Comparison of ENCODE assay signal across 1 cellular context in genomic region chr20:18566892-18567738, GRCh38.
TF ChIP-seq lines count a peak whose summit lies in the region.

A gene with protein sequence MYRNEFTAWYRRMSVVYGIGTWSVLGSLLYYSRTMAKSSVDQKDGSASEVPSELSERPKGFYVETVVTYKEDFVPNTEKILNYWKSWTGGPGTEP (plus strand): TSS chr20:18567432. CDS start chr20:18567479, 47 bp downstream.

TF ChIP-seq in HepG2, 621 proteins besides CTCF, POLR2A, EP300 and RAD21 (continued from another document and continues in another):
- TF ChIP-seq TIGD3 (CRISPR knock-in tag; IDR thresholded peaks at IDR 0.05; ENCODE audit: borderline replicate concordance): 0 out of 2 replicates have a peak, but pooled peaks have one; percentile 76
- TF ChIP-seq MTF2 (CRISPR knock-in tag; IDR thresholded peaks at IDR 0.05; ENCODE audit: borderline replicate concordance): no peak
- peak; percentile 38 for TF ChIP-seq ZNF367 (CRISPR knock-in tag; IDR thresholded peaks at IDR 0.05; ENCODE audit: borderline replicate concordance)
- TF ChIP-seq ZNF263 (CRISPR knock-in tag; IDR thresholded peaks at IDR 0.05): peak; percentile 39
- peak; percentile 97 for TF ChIP-seq ZBTB4 (CRISPR knock-in tag; IDR thresholded peaks at IDR 0.05; ENCODE audit: borderline replicate concordance)
- TF ChIP-seq NR2C2 (CRISPR knock-in tag; IDR thresholded peaks at IDR 0.05; ENCODE audit: borderline replicate concordance): peak; percentile 98
- TF ChIP-seq ZNF510 (CRISPR knock-in tag; IDR thresholded peaks at IDR 0.05; ENCODE audit: low read depth): 0 out of 2 replicates have a peak, but pooled peaks have one; percentile 69
- peak; percentile 89 for TF ChIP-seq BORCS8-MEF2B (CRISPR knock-in tag; IDR thresholded peaks at IDR 0.05)
- peak; percentile 90 for TF ChIP-seq KLF15 (CRISPR knock-in tag; IDR thresholded peaks at IDR 0.05; ENCODE audit: borderline replicate concordance)
- TF ChIP-seq ZKSCAN8 (CRISPR knock-in tag; IDR thresholded peaks at IDR 0.05; ENCODE audit: borderline replicate concordance): peak; percentile 19; the same call in 1 of the 2 replicates
- TF ChIP-seq, protein P1, sequence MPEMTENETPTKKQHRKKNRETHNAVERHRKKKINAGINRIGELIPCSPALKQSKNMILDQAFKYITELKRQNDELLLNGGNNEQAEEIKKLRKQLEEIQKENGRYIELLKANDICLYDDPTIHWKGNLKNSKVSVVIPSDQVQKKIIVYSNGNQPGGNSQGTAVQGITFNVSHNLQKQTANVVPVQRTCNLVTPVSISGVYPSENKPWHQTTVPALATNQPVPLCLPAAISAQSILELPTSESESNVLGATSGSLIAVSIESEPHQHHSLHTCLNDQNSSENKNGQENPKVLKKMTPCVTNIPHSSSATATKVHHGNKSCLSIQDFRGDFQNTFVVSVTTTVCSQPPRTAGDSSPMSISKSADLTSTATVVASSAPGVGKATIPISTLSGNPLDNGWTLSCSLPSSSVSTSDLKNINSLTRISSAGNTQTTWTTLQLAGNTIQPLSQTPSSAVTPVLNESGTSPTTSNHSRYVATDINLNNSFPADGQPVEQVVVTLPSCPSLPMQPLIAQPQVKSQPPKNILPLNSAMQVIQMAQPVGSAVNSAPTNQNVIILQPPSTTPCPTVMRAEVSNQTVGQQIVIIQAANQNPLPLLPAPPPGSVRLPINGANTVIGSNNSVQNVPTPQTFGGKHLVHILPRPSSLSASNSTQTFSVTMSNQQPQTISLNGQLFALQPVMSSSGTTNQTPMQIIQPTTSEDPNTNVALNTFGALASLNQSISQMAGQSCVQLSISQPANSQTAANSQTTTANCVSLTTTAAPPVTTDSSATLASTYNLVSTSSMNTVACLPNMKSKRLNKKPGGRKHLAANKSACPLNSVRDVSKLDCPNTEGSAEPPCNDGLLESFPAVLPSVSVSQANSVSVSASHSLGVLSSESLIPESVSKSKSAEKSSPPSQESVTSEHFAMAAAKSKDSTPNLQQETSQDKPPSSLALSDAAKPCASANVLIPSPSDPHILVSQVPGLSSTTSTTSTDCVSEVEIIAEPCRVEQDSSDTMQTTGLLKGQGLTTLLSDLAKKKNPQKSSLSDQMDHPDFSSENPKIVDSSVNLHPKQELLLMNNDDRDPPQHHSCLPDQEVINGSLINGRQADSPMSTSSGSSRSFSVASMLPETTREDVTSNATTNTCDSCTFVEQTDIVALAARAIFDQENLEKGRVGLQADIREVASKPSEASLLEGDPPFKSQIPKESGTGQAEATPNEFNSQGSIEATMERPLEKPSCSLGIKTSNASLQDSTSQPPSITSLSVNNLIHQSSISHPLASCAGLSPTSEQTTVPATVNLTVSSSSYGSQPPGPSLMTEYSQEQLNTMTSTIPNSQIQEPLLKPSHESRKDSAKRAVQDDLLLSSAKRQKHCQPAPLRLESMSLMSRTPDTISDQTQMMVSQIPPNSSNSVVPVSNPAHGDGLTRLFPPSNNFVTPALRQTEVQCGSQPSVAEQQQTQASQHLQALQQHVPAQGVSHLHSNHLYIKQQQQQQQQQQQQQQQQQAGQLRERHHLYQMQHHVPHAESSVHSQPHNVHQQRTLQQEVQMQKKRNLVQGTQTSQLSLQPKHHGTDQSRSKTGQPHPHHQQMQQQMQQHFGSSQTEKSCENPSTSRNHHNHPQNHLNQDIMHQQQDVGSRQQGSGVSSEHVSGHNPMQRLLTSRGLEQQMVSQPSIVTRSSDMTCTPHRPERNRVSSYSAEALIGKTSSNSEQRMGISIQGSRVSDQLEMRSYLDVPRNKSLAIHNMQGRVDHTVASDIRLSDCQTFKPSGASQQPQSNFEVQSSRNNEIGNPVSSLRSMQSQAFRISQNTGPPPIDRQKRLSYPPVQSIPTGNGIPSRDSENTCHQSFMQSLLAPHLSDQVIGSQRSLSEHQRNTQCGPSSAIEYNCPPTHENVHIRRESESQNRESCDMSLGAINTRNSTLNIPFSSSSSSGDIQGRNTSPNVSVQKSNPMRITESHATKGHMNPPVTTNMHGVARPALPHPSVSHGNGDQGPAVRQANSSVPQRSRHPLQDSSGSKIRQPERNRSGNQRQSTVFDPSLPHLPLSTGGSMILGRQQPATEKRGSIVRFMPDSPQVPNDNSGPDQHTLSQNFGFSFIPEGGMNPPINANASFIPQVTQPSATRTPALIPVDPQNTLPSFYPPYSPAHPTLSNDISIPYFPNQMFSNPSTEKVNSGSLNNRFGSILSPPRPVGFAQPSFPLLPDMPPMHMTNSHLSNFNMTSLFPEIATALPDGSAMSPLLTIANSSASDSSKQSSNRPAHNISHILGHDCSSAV (CRISPR knock-in tag; IDR thresholded peaks at IDR 0.05; ENCODE audit: borderline replicate concordance): 0 out of 2 replicates have a peak, but pooled peaks have one; percentile 3
- TF ChIP-seq ARNTL (CRISPR knock-in tag; IDR thresholded peaks at IDR 0.05): peak; percentile 91
- peak; percentile 68; the same call in 1 of the 2 replicates for TF ChIP-seq NFE2L1 (CRISPR knock-in tag; IDR thresholded peaks at IDR 0.05; ENCODE audit: borderline replicate concordance)
- no peak for TF ChIP-seq RBAK (CRISPR knock-in tag; IDR thresholded peaks at IDR 0.05)
- TF ChIP-seq ZNF747 (CRISPR knock-in tag; IDR thresholded peaks at IDR 0.05; ENCODE audit: borderline replicate concordance): 0 out of 2 replicates have a peak, but pooled peaks have one; percentile 70
- TF ChIP-seq PHB2 (IDR thresholded peaks at IDR 0.05; ENCODE audit: partially characterized antibody): no peak
- TF ChIP-seq, protein P2, sequence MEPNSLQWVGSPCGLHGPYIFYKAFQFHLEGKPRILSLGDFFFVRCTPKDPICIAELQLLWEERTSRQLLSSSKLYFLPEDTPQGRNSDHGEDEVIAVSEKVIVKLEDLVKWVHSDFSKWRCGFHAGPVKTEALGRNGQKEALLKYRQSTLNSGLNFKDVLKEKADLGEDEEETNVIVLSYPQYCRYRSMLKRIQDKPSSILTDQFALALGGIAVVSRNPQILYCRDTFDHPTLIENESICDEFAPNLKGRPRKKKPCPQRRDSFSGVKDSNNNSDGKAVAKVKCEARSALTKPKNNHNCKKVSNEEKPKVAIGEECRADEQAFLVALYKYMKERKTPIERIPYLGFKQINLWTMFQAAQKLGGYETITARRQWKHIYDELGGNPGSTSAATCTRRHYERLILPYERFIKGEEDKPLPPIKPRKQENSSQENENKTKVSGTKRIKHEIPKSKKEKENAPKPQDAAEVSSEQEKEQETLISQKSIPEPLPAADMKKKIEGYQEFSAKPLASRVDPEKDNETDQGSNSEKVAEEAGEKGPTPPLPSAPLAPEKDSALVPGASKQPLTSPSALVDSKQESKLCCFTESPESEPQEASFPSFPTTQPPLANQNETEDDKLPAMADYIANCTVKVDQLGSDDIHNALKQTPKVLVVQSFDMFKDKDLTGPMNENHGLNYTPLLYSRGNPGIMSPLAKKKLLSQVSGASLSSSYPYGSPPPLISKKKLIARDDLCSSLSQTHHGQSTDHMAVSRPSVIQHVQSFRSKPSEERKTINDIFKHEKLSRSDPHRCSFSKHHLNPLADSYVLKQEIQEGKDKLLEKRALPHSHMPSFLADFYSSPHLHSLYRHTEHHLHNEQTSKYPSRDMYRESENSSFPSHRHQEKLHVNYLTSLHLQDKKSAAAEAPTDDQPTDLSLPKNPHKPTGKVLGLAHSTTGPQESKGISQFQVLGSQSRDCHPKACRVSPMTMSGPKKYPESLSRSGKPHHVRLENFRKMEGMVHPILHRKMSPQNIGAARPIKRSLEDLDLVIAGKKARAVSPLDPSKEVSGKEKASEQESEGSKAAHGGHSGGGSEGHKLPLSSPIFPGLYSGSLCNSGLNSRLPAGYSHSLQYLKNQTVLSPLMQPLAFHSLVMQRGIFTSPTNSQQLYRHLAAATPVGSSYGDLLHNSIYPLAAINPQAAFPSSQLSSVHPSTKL (CRISPR knock-in tag; IDR thresholded peaks at IDR 0.05): peak; percentile 85
- TF ChIP-seq KDM3A (CRISPR knock-in tag; IDR thresholded peaks at IDR 0.05; ENCODE audit: low read depth): peak; percentile 96
- TF ChIP-seq MBD4 (IDR thresholded peaks at IDR 0.05; ENCODE audit: borderline replicate concordance, low read length): peak; percentile 81; the same call in 1 of the 2 replicates
- TF ChIP-seq, protein P3, sequence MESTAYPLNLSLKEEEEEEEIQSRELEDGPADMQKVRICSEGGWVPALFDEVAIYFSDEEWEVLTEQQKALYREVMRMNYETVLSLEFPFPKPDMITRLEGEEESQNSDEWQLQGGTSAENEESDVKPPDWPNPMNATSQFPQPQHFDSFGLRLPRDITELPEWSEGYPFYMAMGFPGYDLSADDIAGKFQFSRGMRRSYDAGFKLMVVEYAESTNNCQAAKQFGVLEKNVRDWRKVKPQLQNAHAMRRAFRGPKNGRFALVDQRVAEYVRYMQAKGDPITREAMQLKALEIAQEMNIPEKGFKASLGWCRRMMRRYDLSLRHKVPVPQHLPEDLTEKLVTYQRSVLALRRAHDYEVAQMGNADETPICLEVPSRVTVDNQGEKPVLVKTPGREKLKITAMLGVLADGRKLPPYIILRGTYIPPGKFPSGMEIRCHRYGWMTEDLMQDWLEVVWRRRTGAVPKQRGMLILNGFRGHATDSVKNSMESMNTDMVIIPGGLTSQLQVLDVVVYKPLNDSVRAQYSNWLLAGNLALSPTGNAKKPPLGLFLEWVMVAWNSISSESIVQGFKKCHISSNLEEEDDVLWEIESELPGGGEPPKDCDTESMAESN (CRISPR knock-in tag; conservative IDR thresholded peaks at IDR 0.05): peak; percentile 91
- peak; percentile 84 for TF ChIP-seq ZFP1 (CRISPR knock-in tag; IDR thresholded peaks at IDR 0.05)
- TF ChIP-seq CENPX (CRISPR knock-in tag; IDR thresholded peaks at IDR 0.05): no peak
- TF ChIP-seq NRL (CRISPR knock-in tag; IDR thresholded peaks at IDR 0.05; ENCODE audit: borderline replicate concordance): peak; percentile 99
- TF ChIP-seq, protein P4, sequence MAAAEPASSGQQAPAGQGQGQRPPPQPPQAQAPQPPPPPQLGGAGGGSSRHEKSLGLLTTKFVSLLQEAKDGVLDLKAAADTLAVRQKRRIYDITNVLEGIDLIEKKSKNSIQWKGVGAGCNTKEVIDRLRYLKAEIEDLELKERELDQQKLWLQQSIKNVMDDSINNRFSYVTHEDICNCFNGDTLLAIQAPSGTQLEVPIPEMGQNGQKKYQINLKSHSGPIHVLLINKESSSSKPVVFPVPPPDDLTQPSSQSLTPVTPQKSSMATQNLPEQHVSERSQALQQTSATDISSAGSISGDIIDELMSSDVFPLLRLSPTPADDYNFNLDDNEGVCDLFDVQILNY (CRISPR knock-in tag; conservative IDR thresholded peaks at IDR 0.05): peak; percentile 82; the same call in 1 of the 2 replicates
- TF ChIP-seq ZNF138 (CRISPR knock-in tag; IDR thresholded peaks at IDR 0.05; ENCODE audit: low read depth): peak; percentile 77; the same call in 1 of the 2 replicates
- TF ChIP-seq ZNF724P (CRISPR knock-in tag; IDR thresholded peaks at IDR 0.05; ENCODE audit: borderline replicate concordance): peak; percentile 92; the same call in 1 of the 2 replicates
- peak; percentile 18 to 49; a peak in 3 of 4 replicates for TF ChIP-seq NR2F1 (CRISPR knock-in tag; IDR thresholded peaks at IDR 0.05)
- peak; percentile 80 for TF ChIP-seq NFKBIZ (CRISPR knock-in tag; IDR thresholded peaks at IDR 0.05)
- no peak for TF ChIP-seq PAF1 (CRISPR knock-in tag; IDR thresholded peaks at IDR 0.05)
- TF ChIP-seq ZMYM4 (CRISPR knock-in tag; IDR thresholded peaks at IDR 0.05): peak; percentile 96
- TF ChIP-seq REPIN1 (CRISPR knock-in tag; IDR thresholded peaks at IDR 0.05; ENCODE audit: borderline replicate concordance, low read depth): peak; percentile 94
- TF ChIP-seq ZHX1 (CRISPR knock-in tag; IDR thresholded peaks at IDR 0.05; ENCODE audit: low read depth): peak; percentile 63
